In the genomic region with DNA sequence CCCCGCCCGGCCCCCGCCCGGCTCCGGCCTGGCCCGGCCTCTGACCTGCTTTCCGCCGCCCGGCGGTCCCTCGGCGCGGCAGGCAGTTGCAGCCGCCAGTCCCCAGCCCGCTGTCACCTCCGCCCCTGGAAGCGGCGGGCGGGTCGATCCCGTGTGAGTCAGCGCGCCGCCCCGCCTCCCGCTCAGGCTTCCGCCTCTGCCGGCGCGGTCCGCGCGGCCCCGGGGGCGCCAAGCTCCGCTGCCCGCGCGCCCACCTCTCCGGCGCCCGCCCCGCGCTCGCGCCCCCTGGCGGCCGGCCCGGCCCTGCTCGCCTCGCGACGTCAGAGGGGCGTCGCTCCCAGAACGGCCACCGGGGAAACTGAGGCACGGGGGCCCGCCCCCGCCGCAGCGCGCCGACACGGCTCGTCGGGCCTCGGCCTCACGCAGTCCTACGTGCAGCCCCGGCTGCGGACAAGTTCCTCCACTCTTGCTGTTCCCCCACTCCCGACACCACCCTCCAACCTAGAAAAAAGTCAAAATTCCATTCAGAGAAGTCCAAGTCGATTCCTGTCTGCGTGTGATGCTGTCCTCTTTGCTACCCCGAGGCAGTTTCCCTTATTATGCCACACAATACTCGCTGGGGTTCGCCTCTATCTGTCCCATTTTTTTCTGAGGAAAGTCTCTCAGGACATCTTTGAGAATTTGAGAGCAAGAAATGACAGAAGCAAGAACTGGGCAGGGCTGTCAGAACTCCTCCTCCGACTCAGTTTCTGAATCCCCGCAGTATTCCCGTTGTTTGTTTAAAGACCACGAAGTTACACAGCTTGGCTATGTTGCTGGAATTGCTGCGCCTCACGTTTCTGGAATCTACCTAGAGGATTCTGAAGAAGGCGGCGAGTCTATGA, we compare ENCODE assay signal across 8 cellular contexts. TPM values are rescaled to one million over a fixed set of nuclear protein-coding genes. Genes with fewer than 3 reads are reported as not detected.
A peak's percentile ranks its signal among the peaks of the same experiment; 100 is the strongest.
DNase-seq lines count a peak whose midpoint lies in the region; ATAC-seq and TF ChIP-seq lines count a peak whose summit lies in the region.

Gene DNMBP (minus strand): TSS at position 155 of the 884 bp plus-strand sequence. CDS start 37,823 bp downstream, outside the sequence.

- POLR2A ChIA-PET in activated B cell treated with CpG ODN at 0.5 μM for 24 hours (lab: Charles Lee): interaction anchor here (0.6 to 2.8 kb wide), 6 partner anchors 12 to 337 kb away, joined by 3 to 15 read pairs (median 6); partner anchors contain the start of gene SCD

- TF ChIP-seq CTCF in activated B cell treated with CpG ODN at 0.5 μM for 24 hours (IDR thresholded peaks at IDR 0.05) (no peak), cardiac fibroblast (IDR thresholded peaks at IDR 0.05; ENCODE audit: low read depth, low read length) (no peak)

- H3K9me3 Mint-ChIP-seq in activated B cell treated with CpG ODN at 0.5 μM for 24 hours: no peaks in the 10 kb centered on the region

- peak within 1 kb of the TSS; percentile 91 for H3K4me3 Mint-ChIP-seq in activated B cell treated with CpG ODN at 0.5 μM for 24 hours

- H3K4me1 Mint-ChIP-seq in activated B cell treated with CpG ODN at 0.5 μM for 24 hours: peaks cover 75% of the 10 kb centered on the region

- intact Hi-C loops in activated B cell treated with CpG ODN at 0.5 μM for 24 hours (cut with micrococcal nuclease): loop anchor here (1.0 to 10.0 kb wide), 6 partner anchors 16 to 277 kb away; partner anchors contain the start of genes COX15, CUTC and ERLIN1

- CTCF ChIA-PET in activated B cell treated with CpG ODN at 0.5 μM for 24 hours (lab: Charles Lee): interaction anchor here (0.6 to 3.5 kb wide), 28 partner anchors 8 to 279 kb away, joined by 3 to 22 read pairs (median 4); no protein-coding TSS in a partner anchor

- H3K27ac Mint-ChIP-seq in activated B cell treated with CpG ODN at 0.5 μM for 24 hours: peak within 1 kb of the TSS; percentile 89

- peak; percentile 69 for ATAC-seq in HG02763 (IDR thresholded peaks at IDR 0.05; ENCODE audit: unreplicated experiment)
- peak; percentile 88 for ATAC-seq in activated B cell treated with CpG ODN at 0.5 μM for 24 hours (ENCODE audit: low read depth)

- DNase-seq in NCI-H2196 (lab: John Stamatoyannopoulos, UW; ENCODE audit: unreplicated experiment) (peak; percentile 68), NCI-H2196 treated with DMSO at 0.1 percent for 48 hours (lab: John Stamatoyannopoulos, UW; ENCODE audit: unreplicated experiment) (no peak), NCI-H146 treated with DMSO at 0.1 percent for 48 hours (lab: John Stamatoyannopoulos, UW; ENCODE audit: unreplicated experiment) (peak; percentile 55), activated B cell treated with CpG ODN at 0.5 μM for 24 hours (peak; percentile 88), cardiac fibroblast (ENCODE audit: low read depth in 2 of 2) (peak; percentile 71 to 88), iris pigment epithelial cell (ENCODE audit: low read depth) (peak; percentile 83)
- DNase-seq in stimulated activated CD4-positive, alpha-beta T cell treated with anti-CD3 and anti-CD28 coated beads, Interleukin-12 subunit alpha, Interleukin-12 subunit beta, amount 100 ng/mL, for 24 hours (ENCODE audit: low read depth in 2 of 2): peak; percentile 59 to 73

- no peaks in the 10 kb centered on the region for H3K36me3 Mint-ChIP-seq in activated B cell treated with CpG ODN at 0.5 μM for 24 hours (ENCODE audit: low read depth)

- H3K4me3 ChIP-seq in cardiac fibroblast (replicated peaks in 1 of 2; ENCODE audit: low read depth in 2 of 2, low read length in 2 of 2): peak within 1 kb of the TSS; percentile 73 to 75

- H3K27me3 Mint-ChIP-seq in activated B cell treated with CpG ODN at 0.5 μM for 24 hours: no peaks in the 10 kb centered on the region

RNA-seq across cellular contexts. Expression of gene DNMBP, which starts in this region (rescaled TPM):
- total RNA-seq in activated B cell treated with CpG ODN at 0.5 μM for 24 hours: 12.5 and 13.1 TPM in 2 replicates
